ENCODE assay signal across 1 cellular context in the genomic region with DNA sequence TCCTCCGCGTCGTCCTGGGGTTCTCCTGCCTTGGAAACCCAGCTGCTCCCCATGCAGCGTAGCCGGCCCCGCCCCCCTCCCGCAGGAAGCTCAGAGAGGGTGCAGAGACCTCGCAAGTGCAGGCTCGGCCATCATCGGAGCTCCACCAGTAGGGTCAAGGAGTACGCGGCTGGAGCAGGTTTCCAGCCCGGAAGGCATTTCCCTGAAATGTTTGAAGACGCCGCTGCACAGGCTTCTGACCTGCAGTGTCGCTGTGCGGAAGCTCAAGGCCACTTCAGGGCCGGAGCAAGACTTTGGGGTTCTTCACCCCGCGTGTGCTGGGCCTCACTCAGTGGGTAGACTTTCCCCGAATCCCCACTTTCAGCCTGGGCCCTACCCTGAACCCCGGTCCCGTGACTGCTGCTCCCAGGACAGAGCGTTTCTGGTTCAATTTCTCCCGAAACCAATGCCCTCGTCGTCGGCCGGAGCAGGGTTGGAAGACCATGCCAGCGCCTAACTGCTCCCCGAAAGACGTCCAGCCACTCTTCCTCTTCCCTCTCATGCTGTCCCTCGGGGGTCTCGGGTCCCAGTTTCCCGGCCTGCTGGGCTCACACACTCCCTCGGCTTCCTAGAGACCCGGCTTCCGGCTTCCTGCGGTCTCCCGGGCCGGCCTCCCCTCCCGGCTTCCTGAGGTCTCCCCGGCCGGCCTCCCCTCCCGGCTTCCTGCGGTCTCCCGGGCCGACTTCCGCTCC.
TF ChIP-seq lines count a peak whose summit lies in the region.

No MANE protein-coding gene starts in this region.

TF ChIP-seq in GM23338, 12 proteins besides CTCF, POLR2A, EP300 and RAD21:
- no peak for TF ChIP-seq EZH2 (IDR thresholded peaks at IDR 0.05; ENCODE audit: low read depth, unreplicated experiment)
- TF ChIP-seq NANOG (IDR thresholded peaks at IDR 0.05; ENCODE audit: borderline replicate concordance): no peak
- no peak for TF ChIP-seq ZNF114 (CRISPR knock-in tag; IDR thresholded peaks at IDR 0.05)
- TF ChIP-seq, protein P1, sequence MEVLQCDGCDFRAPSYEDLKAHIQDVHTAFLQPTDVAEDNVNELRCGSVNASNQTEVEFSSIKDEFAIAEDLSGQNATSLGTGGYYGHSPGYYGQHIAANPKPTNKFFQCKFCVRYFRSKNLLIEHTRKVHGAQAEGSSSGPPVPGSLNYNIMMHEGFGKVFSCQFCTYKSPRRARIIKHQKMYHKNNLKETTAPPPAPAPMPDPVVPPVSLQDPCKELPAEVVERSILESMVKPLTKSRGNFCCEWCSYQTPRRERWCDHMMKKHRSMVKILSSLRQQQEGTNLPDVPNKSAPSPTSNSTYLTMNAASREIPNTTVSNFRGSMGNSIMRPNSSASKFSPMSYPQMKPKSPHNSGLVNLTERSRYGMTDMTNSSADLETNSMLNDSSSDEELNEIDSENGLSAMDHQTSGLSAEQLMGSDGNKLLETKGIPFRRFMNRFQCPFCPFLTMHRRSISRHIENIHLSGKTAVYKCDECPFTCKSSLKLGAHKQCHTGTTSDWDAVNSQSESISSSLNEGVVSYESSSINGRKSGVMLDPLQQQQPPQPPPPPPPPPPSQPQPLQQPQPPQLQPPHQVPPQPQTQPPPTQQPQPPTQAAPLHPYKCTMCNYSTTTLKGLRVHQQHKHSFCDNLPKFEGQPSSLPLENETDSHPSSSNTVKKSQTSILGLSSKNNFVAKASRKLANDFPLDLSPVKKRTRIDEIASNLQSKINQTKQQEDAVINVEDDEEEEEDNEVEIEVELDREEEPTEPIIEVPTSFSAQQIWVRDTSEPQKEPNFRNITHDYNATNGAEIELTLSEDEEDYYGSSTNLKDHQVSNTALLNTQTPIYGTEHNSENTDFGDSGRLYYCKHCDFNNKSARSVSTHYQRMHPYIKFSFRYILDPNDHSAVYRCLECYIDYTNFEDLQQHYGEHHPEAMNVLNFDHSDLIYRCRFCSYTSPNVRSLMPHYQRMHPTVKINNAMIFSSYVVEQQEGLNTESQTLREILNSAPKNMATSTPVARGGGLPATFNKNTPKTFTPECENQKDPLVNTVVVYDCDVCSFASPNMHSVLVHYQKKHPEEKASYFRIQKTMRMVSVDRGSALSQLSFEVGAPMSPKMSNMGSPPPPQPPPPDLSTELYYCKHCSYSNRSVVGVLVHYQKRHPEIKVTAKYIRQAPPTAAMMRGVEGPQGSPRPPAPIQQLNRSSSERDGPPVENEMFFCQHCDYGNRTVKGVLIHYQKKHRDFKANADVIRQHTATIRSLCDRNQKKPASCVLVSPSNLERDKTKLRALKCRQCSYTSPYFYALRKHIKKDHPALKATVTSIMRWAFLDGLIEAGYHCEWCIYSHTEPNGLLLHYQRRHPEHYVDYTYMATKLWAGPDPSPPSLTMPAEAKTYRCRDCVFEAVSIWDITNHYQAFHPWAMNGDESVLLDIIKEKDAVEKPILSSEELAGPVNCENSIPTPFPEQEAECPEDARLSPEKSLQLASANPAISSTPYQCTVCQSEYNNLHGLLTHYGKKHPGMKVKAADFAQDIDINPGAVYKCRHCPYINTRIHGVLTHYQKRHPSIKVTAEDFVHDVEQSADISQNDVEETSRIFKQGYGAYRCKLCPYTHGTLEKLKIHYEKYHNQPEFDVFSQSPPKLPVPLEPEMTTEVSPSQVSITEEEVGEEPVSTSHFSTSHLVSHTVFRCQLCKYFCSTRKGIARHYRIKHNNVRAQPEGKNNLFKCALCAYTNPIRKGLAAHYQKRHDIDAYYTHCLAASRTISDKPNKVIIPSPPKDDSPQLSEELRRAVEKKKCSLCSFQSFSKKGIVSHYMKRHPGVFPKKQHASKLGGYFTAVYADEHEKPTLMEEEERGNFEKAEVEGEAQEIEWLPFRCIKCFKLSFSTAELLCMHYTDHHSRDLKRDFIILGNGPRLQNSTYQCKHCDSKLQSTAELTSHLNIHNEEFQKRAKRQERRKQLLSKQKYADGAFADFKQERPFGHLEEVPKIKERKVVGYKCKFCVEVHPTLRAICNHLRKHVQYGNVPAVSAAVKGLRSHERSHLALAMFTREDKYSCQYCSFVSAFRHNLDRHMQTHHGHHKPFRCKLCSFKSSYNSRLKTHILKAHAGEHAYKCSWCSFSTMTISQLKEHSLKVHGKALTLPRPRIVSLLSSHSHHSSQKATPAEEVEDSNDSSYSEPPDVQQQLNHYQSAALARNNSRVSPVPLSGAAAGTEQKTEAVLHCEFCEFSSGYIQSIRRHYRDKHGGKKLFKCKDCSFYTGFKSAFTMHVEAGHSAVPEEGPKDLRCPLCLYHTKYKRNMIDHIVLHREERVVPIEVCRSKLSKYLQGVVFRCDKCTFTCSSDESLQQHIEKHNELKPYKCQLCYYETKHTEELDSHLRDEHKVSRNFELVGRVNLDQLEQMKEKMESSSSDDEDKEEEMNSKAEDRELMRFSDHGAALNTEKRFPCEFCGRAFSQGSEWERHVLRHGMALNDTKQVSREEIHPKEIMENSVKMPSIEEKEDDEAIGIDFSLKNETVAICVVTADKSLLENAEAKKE (CRISPR knock-in tag; IDR thresholded peaks at IDR 0.05): no peak
- no peak for TF ChIP-seq JUNB (IDR thresholded peaks at IDR 0.05; ENCODE audit: unreplicated experiment)
- no peak for TF ChIP-seq POLR2AphosphoS5 (IDR thresholded peaks at IDR 0.05; ENCODE audit: low read depth)
- TF ChIP-seq, protein P2, sequence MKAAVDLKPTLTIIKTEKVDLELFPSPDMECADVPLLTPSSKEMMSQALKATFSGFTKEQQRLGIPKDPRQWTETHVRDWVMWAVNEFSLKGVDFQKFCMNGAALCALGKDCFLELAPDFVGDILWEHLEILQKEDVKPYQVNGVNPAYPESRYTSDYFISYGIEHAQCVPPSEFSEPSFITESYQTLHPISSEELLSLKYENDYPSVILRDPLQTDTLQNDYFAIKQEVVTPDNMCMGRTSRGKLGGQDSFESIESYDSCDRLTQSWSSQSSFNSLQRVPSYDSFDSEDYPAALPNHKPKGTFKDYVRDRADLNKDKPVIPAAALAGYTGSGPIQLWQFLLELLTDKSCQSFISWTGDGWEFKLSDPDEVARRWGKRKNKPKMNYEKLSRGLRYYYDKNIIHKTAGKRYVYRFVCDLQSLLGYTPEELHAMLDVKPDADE (IDR thresholded peaks at IDR 0.05): no peak
- TF ChIP-seq EZH2phosphoT487 (IDR thresholded peaks at IDR 0.05; ENCODE audit: unreplicated experiment): no peak
